Comparison of ENCODE assay signal across 1 cellular context in the genomic region with DNA sequence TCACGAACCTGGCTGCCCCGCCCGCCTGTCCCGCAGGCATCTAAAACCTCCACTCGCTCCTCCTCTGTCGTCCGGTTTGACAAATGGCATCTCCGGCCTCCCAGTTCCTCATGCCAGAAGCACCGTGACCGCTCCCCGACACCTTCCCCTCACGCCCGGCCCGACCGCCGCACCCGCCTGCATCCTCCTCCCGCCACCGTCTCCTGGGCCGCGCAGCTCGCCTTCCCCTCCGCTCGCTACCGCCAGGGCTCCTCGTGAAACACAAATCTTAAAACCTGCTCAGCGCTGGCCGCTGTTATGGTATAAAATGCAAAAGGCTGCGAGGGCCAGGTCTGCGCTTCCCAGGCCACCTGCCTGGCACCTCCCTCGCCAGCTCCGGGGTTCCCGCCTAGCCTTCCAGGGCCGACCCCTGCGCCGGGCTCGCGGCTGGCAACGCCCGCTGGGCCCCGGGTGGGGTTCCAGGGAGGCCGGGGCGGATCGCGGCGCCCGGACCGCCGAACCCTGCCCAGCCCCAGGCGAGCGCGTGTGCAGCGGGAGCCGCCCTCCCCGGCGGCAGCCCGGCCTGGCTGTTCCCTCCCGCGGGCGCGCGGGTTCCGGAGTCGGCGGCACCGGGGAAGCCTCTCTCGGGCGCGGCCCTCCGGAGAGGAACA.
A peak's percentile ranks its signal among the peaks of the same experiment; 100 is the strongest.
TF ChIP-seq lines count a peak whose summit lies in the region.

No MANE protein-coding gene starts in this region.

TF ChIP-seq in HEK293, 187 proteins besides CTCF, POLR2A, EP300 and RAD21 (continued from another document):
- TF ChIP-seq, protein P1, sequence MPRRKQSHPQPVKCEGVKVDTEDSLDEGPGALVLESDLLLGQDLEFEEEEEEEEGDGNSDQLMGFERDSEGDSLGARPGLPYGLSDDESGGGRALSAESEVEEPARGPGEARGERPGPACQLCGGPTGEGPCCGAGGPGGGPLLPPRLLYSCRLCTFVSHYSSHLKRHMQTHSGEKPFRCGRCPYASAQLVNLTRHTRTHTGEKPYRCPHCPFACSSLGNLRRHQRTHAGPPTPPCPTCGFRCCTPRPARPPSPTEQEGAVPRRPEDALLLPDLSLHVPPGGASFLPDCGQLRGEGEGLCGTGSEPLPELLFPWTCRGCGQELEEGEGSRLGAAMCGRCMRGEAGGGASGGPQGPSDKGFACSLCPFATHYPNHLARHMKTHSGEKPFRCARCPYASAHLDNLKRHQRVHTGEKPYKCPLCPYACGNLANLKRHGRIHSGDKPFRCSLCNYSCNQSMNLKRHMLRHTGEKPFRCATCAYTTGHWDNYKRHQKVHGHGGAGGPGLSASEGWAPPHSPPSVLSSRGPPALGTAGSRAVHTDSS (tag by site-specific recombination; IDR thresholded peaks at IDR 0.05): peak; percentile 30; the same call in 1 of the 2 replicates
- TF ChIP-seq ZNF335 (tag by site-specific recombination; conservative IDR thresholded peaks at IDR 0.05) (peak; percentile 97), ZBTB7A (tag by site-specific recombination; IDR thresholded peaks at IDR 0.05; ENCODE audit: low read depth) (no peak), ZNF707 (tag by site-specific recombination; IDR thresholded peaks at IDR 0.05) (no peak), ZNF121 (tag by site-specific recombination; IDR thresholded peaks at IDR 0.05) (no peak), GFI1B (tag by site-specific recombination; IDR thresholded peaks at IDR 0.05) (no peak), ZNF596 (tag by site-specific recombination; IDR thresholded peaks at IDR 0.05) (peak; percentile 59), SALL2 (tag by site-specific recombination; IDR thresholded peaks at IDR 0.05; ENCODE audit: borderline replicate concordance) (no peak), ZNF433 (tag by site-specific recombination; IDR thresholded peaks at IDR 0.05; ENCODE audit: low read depth) (no peak), ZSCAN23 (tag by site-specific recombination; IDR thresholded peaks at IDR 0.05) (no peak), TRIM28 (IDR thresholded peaks at IDR 0.05; ENCODE audit: borderline replicate concordance, low read length) (no peak), ZBTB21 (tag by site-specific recombination; IDR thresholded peaks at IDR 0.05) (no peak), ZNF10 (tag by site-specific recombination; IDR thresholded peaks at IDR 0.05) (no peak; the same call in 1 of the 2 replicates), ZNF785 (tag by site-specific recombination; IDR thresholded peaks at IDR 0.05) (no peak), ZNF473 (tag by site-specific recombination; IDR thresholded peaks at IDR 0.05) (no peak), ZFP37 (tag by site-specific recombination; IDR thresholded peaks at IDR 0.05) (peak; percentile 82; the same call in 1 of the 2 replicates), KLF1 (tag by site-specific recombination; IDR thresholded peaks at IDR 0.05) (peak; percentile 81), ZNF155 (tag by site-specific recombination; IDR thresholded peaks at IDR 0.05) (no peak)
- TF ChIP-seq, protein P2, sequence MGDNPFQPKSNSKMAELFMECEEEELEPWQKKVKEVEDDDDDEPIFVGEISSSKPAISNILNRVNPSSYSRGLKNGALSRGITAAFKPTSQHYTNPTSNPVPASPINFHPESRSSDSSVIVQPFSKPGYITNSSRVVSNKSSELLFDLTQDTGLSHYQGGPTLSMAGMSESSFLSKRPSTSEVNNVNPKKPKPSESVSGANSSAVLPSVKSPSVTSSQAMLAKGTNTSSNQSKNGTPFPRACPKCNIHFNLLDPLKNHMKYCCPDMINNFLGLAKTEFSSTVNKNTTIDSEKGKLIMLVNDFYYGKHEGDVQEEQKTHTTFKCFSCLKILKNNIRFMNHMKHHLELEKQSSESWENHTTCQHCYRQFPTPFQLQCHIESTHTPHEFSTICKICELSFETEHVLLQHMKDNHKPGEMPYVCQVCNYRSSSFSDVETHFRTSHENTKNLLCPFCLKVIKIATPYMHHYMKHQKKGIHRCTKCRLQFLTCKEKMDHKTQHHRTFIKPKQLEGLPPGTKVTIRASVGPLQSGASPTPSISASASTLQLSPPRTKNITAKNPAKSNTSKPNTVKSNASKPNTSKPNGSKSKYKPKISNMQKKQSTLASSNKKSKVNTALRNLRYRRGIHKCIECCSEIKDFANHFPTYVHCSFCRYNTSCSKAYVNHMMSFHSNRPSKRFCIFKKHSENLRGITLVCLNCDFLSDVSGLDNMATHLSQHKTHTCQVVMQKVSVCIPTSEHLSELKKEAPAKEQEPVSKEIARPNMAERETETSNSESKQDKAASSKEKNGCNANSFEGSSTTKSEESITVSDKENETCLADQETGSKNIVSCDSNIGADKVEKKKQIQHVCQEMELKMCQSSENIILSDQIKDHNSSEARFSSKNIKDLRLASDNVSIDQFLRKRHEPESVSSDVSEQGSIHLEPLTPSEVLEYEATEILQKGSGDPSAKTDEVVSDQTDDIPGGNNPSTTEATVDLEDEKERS (tag by site-specific recombination; IDR thresholded peaks at IDR 0.05): no peak
- TF ChIP-seq, protein P3, sequence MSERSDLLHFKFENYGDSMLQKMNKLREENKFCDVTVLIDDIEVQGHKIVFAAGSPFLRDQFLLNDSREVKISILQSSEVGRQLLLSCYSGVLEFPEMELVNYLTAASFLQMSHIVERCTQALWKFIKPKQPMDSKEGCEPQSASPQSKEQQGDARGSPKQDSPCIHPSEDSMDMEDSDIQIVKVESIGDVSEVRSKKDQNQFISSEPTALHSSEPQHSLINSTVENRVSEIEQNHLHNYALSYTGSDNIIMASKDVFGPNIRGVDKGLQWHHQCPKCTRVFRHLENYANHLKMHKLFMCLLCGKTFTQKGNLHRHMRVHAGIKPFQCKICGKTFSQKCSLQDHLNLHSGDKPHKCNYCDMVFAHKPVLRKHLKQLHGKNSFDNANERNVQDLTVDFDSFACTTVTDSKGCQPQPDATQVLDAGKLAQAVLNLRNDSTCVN (tag by site-specific recombination; optimal IDR thresholded peaks at IDR 0.05): peak; percentile 93
- TF ChIP-seq, protein P4, sequence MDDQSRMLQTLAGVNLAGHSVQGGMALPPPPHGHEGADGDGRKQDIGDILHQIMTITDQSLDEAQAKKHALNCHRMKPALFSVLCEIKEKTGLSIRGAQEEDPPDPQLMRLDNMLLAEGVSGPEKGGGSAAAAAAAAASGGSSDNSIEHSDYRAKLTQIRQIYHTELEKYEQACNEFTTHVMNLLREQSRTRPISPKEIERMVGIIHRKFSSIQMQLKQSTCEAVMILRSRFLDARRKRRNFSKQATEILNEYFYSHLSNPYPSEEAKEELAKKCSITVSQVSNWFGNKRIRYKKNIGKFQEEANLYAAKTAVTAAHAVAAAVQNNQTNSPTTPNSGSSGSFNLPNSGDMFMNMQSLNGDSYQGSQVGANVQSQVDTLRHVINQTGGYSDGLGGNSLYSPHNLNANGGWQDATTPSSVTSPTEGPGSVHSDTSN (CRISPR knock-in tag; IDR thresholded peaks at IDR 0.05): no peak
- TF ChIP-seq, protein P5, sequence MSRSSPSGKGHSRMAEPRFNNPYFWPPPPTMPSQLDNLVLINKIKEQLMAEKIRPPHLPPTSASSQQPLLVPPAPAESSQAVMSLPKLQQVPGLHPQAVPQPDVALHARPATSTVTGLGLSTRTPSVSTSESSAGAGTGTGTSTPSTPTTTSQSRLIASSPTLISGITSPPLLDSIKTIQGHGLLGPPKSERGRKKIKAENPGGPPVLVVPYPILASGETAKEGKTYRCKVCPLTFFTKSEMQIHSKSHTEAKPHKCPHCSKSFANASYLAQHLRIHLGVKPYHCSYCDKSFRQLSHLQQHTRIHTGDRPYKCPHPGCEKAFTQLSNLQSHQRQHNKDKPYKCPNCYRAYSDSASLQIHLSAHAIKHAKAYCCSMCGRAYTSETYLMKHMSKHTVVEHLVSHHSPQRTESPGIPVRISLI (tag by site-specific recombination; IDR thresholded peaks at IDR 0.05): no peak
